ENCODE assay signal across 1 cellular context in the genomic region with DNA sequence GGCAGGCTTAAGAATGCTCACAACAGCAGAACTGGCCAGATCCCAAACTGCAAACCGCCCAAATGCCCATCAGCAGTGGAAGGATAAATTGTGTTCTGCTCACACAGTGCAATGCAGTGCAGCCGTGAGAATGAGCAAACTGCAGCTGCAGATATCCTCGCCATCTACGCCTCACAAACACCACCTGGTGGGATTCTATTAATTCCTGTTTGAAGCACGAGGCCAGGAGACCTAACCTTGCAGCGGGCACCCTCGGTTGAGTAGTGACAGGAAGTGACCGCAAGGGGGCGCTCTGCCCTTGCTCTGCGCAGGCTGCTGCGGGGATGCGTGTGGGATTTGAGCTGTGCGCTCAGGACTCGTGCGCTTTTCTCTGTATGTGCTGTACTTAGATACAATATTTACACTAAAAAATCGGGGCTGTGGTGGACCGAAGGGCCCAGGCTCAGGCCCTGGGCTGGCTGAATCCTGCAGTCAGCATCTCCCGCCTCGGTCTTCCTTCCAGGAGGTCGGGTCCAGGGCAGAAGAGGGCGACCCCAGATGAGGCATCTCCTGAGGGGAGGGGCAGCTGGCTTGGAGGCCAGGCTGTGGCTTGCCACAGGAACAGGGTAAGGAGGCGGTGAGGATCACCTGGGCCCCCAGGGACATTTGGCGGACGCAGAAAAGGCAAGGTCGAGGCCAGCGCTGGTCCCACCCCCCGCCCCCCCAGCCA.
TF ChIP-seq lines count a peak whose summit lies in the region.

No MANE protein-coding gene starts in this region.

TF ChIP-seq in HCT116, 20 proteins besides CTCF, POLR2A, EP300 and RAD21 (continued from another document):
- TF ChIP-seq, protein P1, sequence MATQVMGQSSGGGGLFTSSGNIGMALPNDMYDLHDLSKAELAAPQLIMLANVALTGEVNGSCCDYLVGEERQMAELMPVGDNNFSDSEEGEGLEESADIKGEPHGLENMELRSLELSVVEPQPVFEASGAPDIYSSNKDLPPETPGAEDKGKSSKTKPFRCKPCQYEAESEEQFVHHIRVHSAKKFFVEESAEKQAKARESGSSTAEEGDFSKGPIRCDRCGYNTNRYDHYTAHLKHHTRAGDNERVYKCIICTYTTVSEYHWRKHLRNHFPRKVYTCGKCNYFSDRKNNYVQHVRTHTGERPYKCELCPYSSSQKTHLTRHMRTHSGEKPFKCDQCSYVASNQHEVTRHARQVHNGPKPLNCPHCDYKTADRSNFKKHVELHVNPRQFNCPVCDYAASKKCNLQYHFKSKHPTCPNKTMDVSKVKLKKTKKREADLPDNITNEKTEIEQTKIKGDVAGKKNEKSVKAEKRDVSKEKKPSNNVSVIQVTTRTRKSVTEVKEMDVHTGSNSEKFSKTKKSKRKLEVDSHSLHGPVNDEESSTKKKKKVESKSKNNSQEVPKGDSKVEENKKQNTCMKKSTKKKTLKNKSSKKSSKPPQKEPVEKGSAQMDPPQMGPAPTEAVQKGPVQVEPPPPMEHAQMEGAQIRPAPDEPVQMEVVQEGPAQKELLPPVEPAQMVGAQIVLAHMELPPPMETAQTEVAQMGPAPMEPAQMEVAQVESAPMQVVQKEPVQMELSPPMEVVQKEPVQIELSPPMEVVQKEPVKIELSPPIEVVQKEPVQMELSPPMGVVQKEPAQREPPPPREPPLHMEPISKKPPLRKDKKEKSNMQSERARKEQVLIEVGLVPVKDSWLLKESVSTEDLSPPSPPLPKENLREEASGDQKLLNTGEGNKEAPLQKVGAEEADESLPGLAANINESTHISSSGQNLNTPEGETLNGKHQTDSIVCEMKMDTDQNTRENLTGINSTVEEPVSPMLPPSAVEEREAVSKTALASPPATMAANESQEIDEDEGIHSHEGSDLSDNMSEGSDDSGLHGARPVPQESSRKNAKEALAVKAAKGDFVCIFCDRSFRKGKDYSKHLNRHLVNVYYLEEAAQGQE (IDR thresholded peaks at IDR 0.05; ENCODE audit: low read depth) = no peak
- no peak for TF ChIP-seq SP1 (IDR thresholded peaks at IDR 0.05; ENCODE audit: low read depth)
- TF ChIP-seq ELF1 (IDR thresholded peaks at IDR 0.05; ENCODE audit: borderline replicate concordance, low read depth) = no peak
- TF ChIP-seq, protein P2, sequence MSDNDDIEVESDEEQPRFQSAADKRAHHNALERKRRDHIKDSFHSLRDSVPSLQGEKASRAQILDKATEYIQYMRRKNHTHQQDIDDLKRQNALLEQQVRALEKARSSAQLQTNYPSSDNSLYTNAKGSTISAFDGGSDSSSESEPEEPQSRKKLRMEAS (IDR thresholded peaks at IDR 0.05) = peak; percentile 88
- no peak for TF ChIP-seq CBX3 (IDR thresholded peaks at IDR 0.05; ENCODE audit: low read depth)
